In the genomic region with DNA sequence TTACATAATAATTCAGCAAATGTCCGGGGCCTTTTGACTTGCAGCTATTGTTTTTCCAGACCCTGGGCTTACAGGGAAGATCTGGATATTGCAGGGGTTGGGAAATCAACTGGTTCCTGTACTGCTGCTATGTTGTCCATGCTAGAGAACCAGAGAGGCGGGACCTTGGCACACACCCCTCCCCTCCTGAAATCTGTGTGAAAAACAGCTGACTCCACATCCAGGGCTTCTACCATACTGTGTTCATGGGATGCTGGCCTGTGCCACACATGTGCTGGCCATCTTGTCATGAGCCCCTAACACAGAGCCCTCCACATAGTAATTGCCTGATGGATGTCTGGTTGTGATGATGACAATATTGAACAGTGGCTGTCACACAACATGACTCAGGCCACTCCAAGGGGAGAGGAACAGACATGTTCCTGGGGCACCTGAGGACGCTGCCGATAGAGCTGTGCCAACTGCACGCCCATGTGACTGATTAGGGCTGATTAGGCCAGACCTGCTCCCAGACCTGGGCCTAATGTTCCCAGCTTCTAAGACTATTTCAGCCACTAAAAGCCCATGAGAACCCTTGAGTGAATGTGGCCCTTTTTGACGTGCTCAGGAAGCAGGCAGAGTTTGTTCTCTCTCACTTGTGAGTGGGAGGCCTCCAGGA, we compare ENCODE assay signal across 2 cellular contexts.
TF ChIP-seq lines count a peak whose summit lies in the region.

No MANE protein-coding gene starts in this region.

TF ChIP-seq in SK-N-SH, 30 proteins besides CTCF, POLR2A, EP300 and RAD21 (continued from another document):
- TF ChIP-seq, protein P1, sequence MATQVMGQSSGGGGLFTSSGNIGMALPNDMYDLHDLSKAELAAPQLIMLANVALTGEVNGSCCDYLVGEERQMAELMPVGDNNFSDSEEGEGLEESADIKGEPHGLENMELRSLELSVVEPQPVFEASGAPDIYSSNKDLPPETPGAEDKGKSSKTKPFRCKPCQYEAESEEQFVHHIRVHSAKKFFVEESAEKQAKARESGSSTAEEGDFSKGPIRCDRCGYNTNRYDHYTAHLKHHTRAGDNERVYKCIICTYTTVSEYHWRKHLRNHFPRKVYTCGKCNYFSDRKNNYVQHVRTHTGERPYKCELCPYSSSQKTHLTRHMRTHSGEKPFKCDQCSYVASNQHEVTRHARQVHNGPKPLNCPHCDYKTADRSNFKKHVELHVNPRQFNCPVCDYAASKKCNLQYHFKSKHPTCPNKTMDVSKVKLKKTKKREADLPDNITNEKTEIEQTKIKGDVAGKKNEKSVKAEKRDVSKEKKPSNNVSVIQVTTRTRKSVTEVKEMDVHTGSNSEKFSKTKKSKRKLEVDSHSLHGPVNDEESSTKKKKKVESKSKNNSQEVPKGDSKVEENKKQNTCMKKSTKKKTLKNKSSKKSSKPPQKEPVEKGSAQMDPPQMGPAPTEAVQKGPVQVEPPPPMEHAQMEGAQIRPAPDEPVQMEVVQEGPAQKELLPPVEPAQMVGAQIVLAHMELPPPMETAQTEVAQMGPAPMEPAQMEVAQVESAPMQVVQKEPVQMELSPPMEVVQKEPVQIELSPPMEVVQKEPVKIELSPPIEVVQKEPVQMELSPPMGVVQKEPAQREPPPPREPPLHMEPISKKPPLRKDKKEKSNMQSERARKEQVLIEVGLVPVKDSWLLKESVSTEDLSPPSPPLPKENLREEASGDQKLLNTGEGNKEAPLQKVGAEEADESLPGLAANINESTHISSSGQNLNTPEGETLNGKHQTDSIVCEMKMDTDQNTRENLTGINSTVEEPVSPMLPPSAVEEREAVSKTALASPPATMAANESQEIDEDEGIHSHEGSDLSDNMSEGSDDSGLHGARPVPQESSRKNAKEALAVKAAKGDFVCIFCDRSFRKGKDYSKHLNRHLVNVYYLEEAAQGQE (IDR thresholded peaks at IDR 0.05; ENCODE audit: low read depth, low read length): no peak
- no peak for TF ChIP-seq GATA2 (CRISPR knock-in tag; IDR thresholded peaks at IDR 0.05)
TF ChIP-seq in SK-N-SH: peak in this region for 0.

TF ChIP-seq in SK-N-SH treated with all-trans-retinoic acid at 6 μM for 48 hours, 23 proteins besides CTCF, POLR2A, EP300 and RAD21 (continued from another document):
- TF ChIP-seq, protein P2, sequence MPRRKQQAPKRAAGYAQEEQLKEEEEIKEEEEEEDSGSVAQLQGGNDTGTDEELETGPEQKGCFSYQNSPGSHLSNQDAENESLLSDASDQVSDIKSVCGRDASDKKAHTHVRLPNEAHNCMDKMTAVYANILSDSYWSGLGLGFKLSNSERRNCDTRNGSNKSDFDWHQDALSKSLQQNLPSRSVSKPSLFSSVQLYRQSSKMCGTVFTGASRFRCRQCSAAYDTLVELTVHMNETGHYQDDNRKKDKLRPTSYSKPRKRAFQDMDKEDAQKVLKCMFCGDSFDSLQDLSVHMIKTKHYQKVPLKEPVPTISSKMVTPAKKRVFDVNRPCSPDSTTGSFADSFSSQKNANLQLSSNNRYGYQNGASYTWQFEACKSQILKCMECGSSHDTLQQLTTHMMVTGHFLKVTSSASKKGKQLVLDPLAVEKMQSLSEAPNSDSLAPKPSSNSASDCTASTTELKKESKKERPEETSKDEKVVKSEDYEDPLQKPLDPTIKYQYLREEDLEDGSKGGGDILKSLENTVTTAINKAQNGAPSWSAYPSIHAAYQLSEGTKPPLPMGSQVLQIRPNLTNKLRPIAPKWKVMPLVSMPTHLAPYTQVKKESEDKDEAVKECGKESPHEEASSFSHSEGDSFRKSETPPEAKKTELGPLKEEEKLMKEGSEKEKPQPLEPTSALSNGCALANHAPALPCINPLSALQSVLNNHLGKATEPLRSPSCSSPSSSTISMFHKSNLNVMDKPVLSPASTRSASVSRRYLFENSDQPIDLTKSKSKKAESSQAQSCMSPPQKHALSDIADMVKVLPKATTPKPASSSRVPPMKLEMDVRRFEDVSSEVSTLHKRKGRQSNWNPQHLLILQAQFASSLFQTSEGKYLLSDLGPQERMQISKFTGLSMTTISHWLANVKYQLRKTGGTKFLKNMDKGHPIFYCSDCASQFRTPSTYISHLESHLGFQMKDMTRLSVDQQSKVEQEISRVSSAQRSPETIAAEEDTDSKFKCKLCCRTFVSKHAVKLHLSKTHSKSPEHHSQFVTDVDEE (CRISPR knock-in tag; IDR thresholded peaks at IDR 0.05): no peak
- no peak for TF ChIP-seq TOX (CRISPR knock-in tag; IDR thresholded peaks at IDR 0.05; ENCODE audit: borderline replicate concordance)
TF ChIP-seq in SK-N-SH treated with all-trans-retinoic acid at 6 μM for 48 hours: peak in this region for 0.
